9 cellular contexts compared by ENCODE assay signal in the genomic region with DNA sequence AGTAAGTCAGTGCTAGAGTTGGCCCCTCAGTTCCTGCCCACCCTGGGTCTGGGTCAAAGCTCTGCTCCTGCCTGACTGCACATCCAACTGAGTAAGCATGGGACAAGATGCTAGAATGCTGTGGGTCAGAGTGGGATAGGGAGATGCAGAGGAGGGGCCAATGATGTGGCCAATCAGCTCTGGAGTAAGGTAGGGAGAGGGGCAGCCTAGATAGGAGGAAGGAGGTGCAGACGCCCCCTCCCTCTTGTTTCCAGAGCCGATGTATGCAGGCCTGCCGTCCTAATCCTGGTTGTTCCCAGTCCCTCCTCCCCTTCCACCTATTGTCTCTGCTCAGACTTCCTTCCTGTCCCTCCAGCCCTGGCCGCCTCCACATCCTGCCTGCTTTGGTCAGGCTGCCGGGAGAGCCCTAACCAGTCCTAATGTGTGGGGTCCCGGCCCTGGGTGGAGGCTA. TPM values are rescaled to one million over a fixed set of nuclear protein-coding genes. Genes with fewer than 3 reads are reported as not detected.
DNase-seq lines count a peak whose midpoint lies in the region; ATAC-seq, FAIRE-seq and TF ChIP-seq lines count a peak whose summit lies in the region.
"Had no signal": no experiment of that assay in that cellular context is flagged by ENCODE, and none has a peak within 500 bp of the region (broad histone marks: within the 10 kb centered on the region; RNA-seq: fewer than 3 reads in every experiment).

No MANE protein-coding gene starts in this region.

- H3K4me3 Mint-ChIP-seq in CD14-positive monocyte (peak overlapping the region; percentile 76 to 93), Caco-2 (ENCODE audit: unreplicated experiment) (no peak overlapping the region)

- H3K27ac ChIP-seq in Peyer's patch (peak overlapping the region in 3 of 4 donors; percentile 65 to 83 (median 71)), endothelial cell of umbilical vein (ENCODE audit: insufficient read depth, low read depth, low read length) (peak overlapping the region; percentile 100), muscle layer of duodenum (ENCODE audit: low read length) (peak overlapping the region; percentile 85)

- H3K79me2 ChIP-seq in endothelial cell of umbilical vein (ENCODE audit: control insufficient read depth, insufficient read depth, low read length) = peaks cover 42% of the 10 kb centered on the region

- H3K36me3 Mint-ChIP-seq in CD14-positive monocyte (peaks cover 19 to 25% of the 10 kb centered on the region in 2 donors), Caco-2 (ENCODE audit: insufficient read depth, unreplicated experiment) (peaks cover 6% of the 10 kb centered on the region)

- CTCF ChIA-PET in endothelial cell of umbilical vein (lab: Charles Lee) = interaction anchor here (0.8 to 3.9 kb wide), 9 partner anchors 10 to 288 kb away, joined by 3 to 25 read pairs (median 6); a partner anchor contains a TSS
- CTCF ChIA-PET in Caco-2 (lab: Charles Lee) = no interaction called here

- no peak overlapping the region for H2AFZ ChIP-seq in endothelial cell of umbilical vein (ENCODE audit: low read depth, low read length)

- H4K20me1 ChIP-seq in endothelial cell of umbilical vein (replicated peaks; ENCODE audit: control insufficient read depth, extremely low read depth, insufficient read depth, low read length) = no peaks in the 10 kb centered on the region

- POLR2A ChIA-PET in endothelial cell of umbilical vein (lab: Charles Lee) = interaction anchor here (1.1 to 1.5 kb wide), 3 partner anchors 89 to 288 kb away, joined by 3 read pairs; a partner anchor contains a TSS
- POLR2A ChIA-PET in Caco-2 (lab: Charles Lee) = interaction anchor here (0.6 kb wide), 1 partner anchor 295 kb away, joined by 4 read pairs; no protein-coding TSS in a partner anchor

- intact Hi-C loops in CD14-positive monocyte (cut with micrococcal nuclease) = no loop called here
- intact Hi-C loops in endothelial cell of umbilical vein (cut with micrococcal nuclease) = loop anchor here (1.0 to 5.0 kb wide), 6 partner anchors 15 to 616 kb away; a partner anchor contains a TSS
- intact Hi-C loops in Caco-2 (cut with micrococcal nuclease; ENCODE audit: unreplicated experiment) = loop anchor here (1.0 kb wide), 1 partner anchor 15 kb away; no protein-coding TSS in a partner anchor

- H3K27ac Mint-ChIP-seq in CD14-positive monocyte = peak overlapping the region in 1 of 7 donors; percentile 80
- no peak overlapping the region for H3K27ac Mint-ChIP-seq in Caco-2 (ENCODE audit: unreplicated experiment)

- H3K9me3 ChIP-seq in Peyer's patch (no peaks in the 10 kb centered on the region), endothelial cell of umbilical vein (replicated peaks; ENCODE audit: control insufficient read depth, insufficient read depth, low read length) (no peaks in the 10 kb centered on the region), muscle layer of duodenum (ENCODE audit: control insufficient read depth in 1 of 2, low read length in 2 of 2) (no peaks in the 10 kb centered on the region), Caco-2 (no peaks in the 10 kb centered on the region)

- no peak for ATAC-seq in GM19397 (IDR thresholded peaks at IDR 0.05; ENCODE audit: unreplicated experiment)
- ATAC-seq in HG02970 (IDR thresholded peaks at IDR 0.05; ENCODE audit: low FRiP score, unreplicated experiment) = no peak

- H3K27me3 Mint-ChIP-seq in CD14-positive monocyte (ENCODE audit: low read depth in 3 of 3) = peaks cover 0 to 1% (median 0%) of the 10 kb centered on the region in 3 donors
- H3K27me3 Mint-ChIP-seq in Caco-2 (ENCODE audit: insufficient read depth, unreplicated experiment) = no peaks in the 10 kb centered on the region

- H3K4me3 ChIP-seq in Peyer's patch (no peak overlapping the region), endothelial cell of umbilical vein (replicated peaks in 1 of 3; ENCODE audit: insufficient read depth in 1 of 3, low read depth in 1 of 3, low read length in 3 of 3) (peak overlapping the region in 2 of 3 experiments; percentile 31 to 53), muscle layer of duodenum (ENCODE audit: low read depth in 1 of 2, low read length in 2 of 2) (peak overlapping the region in 1 of 2 donors; percentile 55), Caco-2 (ENCODE audit: low read depth, low read length) (no peak overlapping the region)
- H3K4me3 ChIP-seq: GM12878 had no signal

- H3K9me3 Mint-ChIP-seq in CD14-positive monocyte (peaks cover 0 to 2% (median 0%) of the 10 kb centered on the region in 7 donors), Caco-2 (ENCODE audit: unreplicated experiment) (no peaks in the 10 kb centered on the region)

- DNase-seq in CD14-positive monocyte (ENCODE audit: low spot score) (no peak), Peyer's patch (no peak), endothelial cell of umbilical vein (ENCODE audit: low read depth, low spot score) (peak; percentile 98), Caco-2 (no peak)
- DNase-seq in stimulated activated CD4-positive, alpha-beta T cell treated with anti-CD3 and anti-CD28 coated beads, Interleukin-4, amount 100 ng/mL, for 4 hours = no peak

- no peak for TF ChIP-seq POLR2A in Peyer's patch (IDR thresholded peaks at IDR 0.05)
- TF ChIP-seq POLR2A in endothelial cell of umbilical vein (IDR thresholded peaks at IDR 0.05; ENCODE audit: low read depth, low read length) = peak; percentile 99

- H3K36me3 ChIP-seq in Peyer's patch (no peaks in the 10 kb centered on the region), endothelial cell of umbilical vein (ENCODE audit: control insufficient read depth in 2 of 2, extremely low read depth in 1 of 2, insufficient read depth in 2 of 2, low read length in 2 of 2) (peaks cover 3 to 4% of the 10 kb centered on the region in 2 experiments), muscle layer of duodenum (ENCODE audit: control insufficient read depth in 1 of 2, insufficient read depth in 2 of 2, low read length in 2 of 2) (no peaks in the 10 kb centered on the region), Caco-2 (ENCODE audit: control insufficient read depth, insufficient read depth, low read length) (no peaks in the 10 kb centered on the region)

- H3K4me1 Mint-ChIP-seq in CD14-positive monocyte (peaks cover 56% of the 10 kb centered on the region), Caco-2 (ENCODE audit: low read depth, unreplicated experiment) (peaks cover 13% of the 10 kb centered on the region)

- dilution Hi-C loops in endothelial cell of umbilical vein (cut with MboI; ENCODE audit: extremely low pct_ligation_motif_present, low sequenced_read_pairs) = no loop called here

- FAIRE-seq in endothelial cell of umbilical vein (lab: Jason Lieb, UNC) = peak; percentile 100
- FAIRE-seq: GM12878 had no signal

- TF ChIP-seq CTCF in CD14-positive monocyte (IDR thresholded peaks at IDR 0.05) = no peak
- TF ChIP-seq CTCF in Peyer's patch (IDR thresholded peaks at IDR 0.05) = no peak
- no peak for TF ChIP-seq CTCF in endothelial cell of umbilical vein (IDR thresholded peaks at IDR 0.05; ENCODE audit: extremely low read depth in 1 of 2, insufficient read depth in 1 of 2, low read depth in 1 of 2, low read length in 2 of 2)
- TF ChIP-seq CTCF in Caco-2 (IDR thresholded peaks at IDR 0.05; ENCODE audit: insufficient read depth in 1 of 2, low read depth in 1 of 2, low read length in 1 of 2, severe bottlenecking in 1 of 2, unreplicated experiment in 1 of 2) = no peak

- H3K27me3 ChIP-seq in Peyer's patch (no peaks in the 10 kb centered on the region), endothelial cell of umbilical vein (ENCODE audit: control insufficient read depth in 2 of 2, insufficient read depth in 2 of 2, low read length in 2 of 2) (no peaks in the 10 kb centered on the region), muscle layer of duodenum (ENCODE audit: low read depth, low read length) (no peaks in the 10 kb centered on the region), Caco-2 (replicated peaks; ENCODE audit: control insufficient read depth, insufficient read depth, low read length) (no peaks in the 10 kb centered on the region)

- no TSS peak for BruUV-seq in endothelial cell of umbilical vein (replicated peaks; lab: Mats Ljungman, UMichigan)
- no TSS peak for BruUV-seq in Caco-2 (replicated peaks; lab: Mats Ljungman, UMichigan)

- H3K4me2 ChIP-seq in endothelial cell of umbilical vein (ENCODE audit: insufficient read depth, low read length) = peak overlapping the region; percentile 81

- H3K9me1 ChIP-seq in endothelial cell of umbilical vein (replicated peaks; ENCODE audit: control insufficient read depth, extremely low read depth, insufficient read depth, low read length) = no peaks in the 10 kb centered on the region

- peak overlapping the region; percentile 99 for H3K9ac ChIP-seq in endothelial cell of umbilical vein (replicated peaks; ENCODE audit: extremely low read depth, insufficient read depth, low read length)

- H3K4me1 ChIP-seq in Peyer's patch (peaks cover 0 to 20% (median 0%) of the 10 kb centered on the region in 4 donors), endothelial cell of umbilical vein (ENCODE audit: control insufficient read depth, extremely low read depth, insufficient read depth, low read length) (peaks cover 69% of the 10 kb centered on the region), muscle layer of duodenum (ENCODE audit: control insufficient read depth in 1 of 2, insufficient read depth in 2 of 2, low read length in 2 of 2) (peaks cover 3 to 12% of the 10 kb centered on the region in 2 donors), Caco-2 (peaks cover 15% of the 10 kb centered on the region)

RNA-seq across cellular contexts. Expression of a gene that starts 1.3 kb away (rescaled TPM):
- polyA plus RNA-seq in CD14-positive monocyte (1 to 10 TPM; 1.2 to 2.2 TPM), endothelial cell of umbilical vein (60.6 and 62.1 TPM in 2 replicates)
- total RNA-seq in Peyer's patch (10 to 100 TPM in 2 of 4 donors, 1 to 10 TPM in 2; 1.1 to 13.2 (median 9.7) TPM), endothelial cell of umbilical vein (136 and 142 TPM in 2 replicates), Caco-2 (2022) (6.3 and 7.5 TPM in 2 replicates)
- 58.7 and 63.2 TPM in 2 replicates for polyA plus RNA-seq in endothelial cell of umbilical vein (2011; cell fraction: cytosol; rRNA removed)
- polyA plus RNA-seq in endothelial cell of umbilical vein (2011; cell fraction: nucleus; rRNA removed) = 270 and 334 TPM in 2 replicates
- 91.3 and 94.0 TPM in 2 replicates for polyA plus RNA-seq in endothelial cell of umbilical vein (2012)
- 100 and 107 TPM in 2 replicates for polyA minus RNA-seq in endothelial cell of umbilical vein
- polyA minus RNA-seq in endothelial cell of umbilical vein (2011; cell fraction: cytosol; rRNA and poly(A)+ RNA removed) = 3.4 TPM
- polyA minus RNA-seq in endothelial cell of umbilical vein (2011; cell fraction: nucleus; rRNA and poly(A)+ RNA removed) = 105 and 115 TPM in 2 replicates

RNA-seq across cellular contexts. Expression of a gene that starts 29.6 kb away (rescaled TPM):
- polyA plus RNA-seq in CD14-positive monocyte (1 to 10 TPM; 3.0 to 3.4 TPM), endothelial cell of umbilical vein (34.8 and 35.1 TPM in 2 replicates)
- total RNA-seq in Peyer's patch (100 to 1,000 TPM in 1 of 4 donors, 10 to 100 TPM in 3; 19.8 to 116 (median 45.7) TPM), endothelial cell of umbilical vein (37.0 and 37.1 TPM in 2 replicates), Caco-2 (2022) (25.0 and 26.8 TPM in 2 replicates)
- polyA plus RNA-seq in endothelial cell of umbilical vein (2011; cell fraction: cytosol; rRNA removed) = 11.9 and 19.6 TPM in 2 replicates
- polyA plus RNA-seq in endothelial cell of umbilical vein (2011; cell fraction: nucleus; rRNA removed) = 319 and 330 TPM in 2 replicates
- polyA plus RNA-seq in endothelial cell of umbilical vein (2012) = 26.0 and 32.5 TPM in 2 replicates
- polyA minus RNA-seq in endothelial cell of umbilical vein = 27.4 and 30.0 TPM in 2 replicates
- 1.6 TPM for polyA minus RNA-seq in endothelial cell of umbilical vein (2011; cell fraction: cytosol; rRNA and poly(A)+ RNA removed)
- polyA minus RNA-seq in endothelial cell of umbilical vein (2011; cell fraction: nucleus; rRNA and poly(A)+ RNA removed) = 49.2 and 52.4 TPM in 2 replicates

RNA-seq across cellular contexts. Expression of a gene that starts 44.0 kb away (rescaled TPM):
- polyA plus RNA-seq in CD14-positive monocyte (1 to 10 TPM; 1.0 to 1.3 TPM), endothelial cell of umbilical vein (3.4 and 4.8 TPM in 2 replicates)
- total RNA-seq in Peyer's patch (10 to 100 TPM in 3 of 4 donors, 1 to 10 TPM in 1; 8.0 to 13.2 (median 10.6) TPM), endothelial cell of umbilical vein (3.1 and 3.6 TPM in 2 replicates), Caco-2 (2022) (8.7 and 13.6 TPM in 2 replicates)
- polyA plus RNA-seq in endothelial cell of umbilical vein (2011; cell fraction: cytosol; rRNA removed) = 2.7 and 3.4 TPM in 2 replicates
- 14.0 and 16.1 TPM in 2 replicates for polyA plus RNA-seq in endothelial cell of umbilical vein (2011; cell fraction: nucleus; rRNA removed)
- 1.5 and 2.3 TPM in 2 replicates for polyA plus RNA-seq in endothelial cell of umbilical vein (2012)
- polyA minus RNA-seq in endothelial cell of umbilical vein = 0.70 and 1.2 TPM in 2 replicates
- polyA minus RNA-seq in endothelial cell of umbilical vein (2011; cell fraction: cytosol; rRNA and poly(A)+ RNA removed) = 0.51 TPM
- polyA minus RNA-seq in endothelial cell of umbilical vein (2011; cell fraction: nucleus; rRNA and poly(A)+ RNA removed) = 1.0 and 2.7 TPM in 2 replicates

RNA-seq across cellular contexts. Expression of a gene that starts 44.1 kb away (rescaled TPM):
- polyA plus RNA-seq in CD14-positive monocyte (10 to 100 TPM; 80.5 to 82.3 TPM), endothelial cell of umbilical vein (74.7 and 75.5 TPM in 2 replicates)
- total RNA-seq in Peyer's patch (10 to 100 TPM; 31.2 to 55.6 (median 47.9) TPM), endothelial cell of umbilical vein (58.5 and 60.2 TPM in 2 replicates), Caco-2 (2022) (73.0 and 74.5 TPM in 2 replicates)
- 64.0 and 66.6 TPM in 2 replicates for polyA plus RNA-seq in endothelial cell of umbilical vein (2011; cell fraction: cytosol; rRNA removed)
- 164 and 169 TPM in 2 replicates for polyA plus RNA-seq in endothelial cell of umbilical vein (2011; cell fraction: nucleus; rRNA removed)
- polyA plus RNA-seq in endothelial cell of umbilical vein (2012) = 28.3 and 43.8 TPM in 2 replicates
- 83.2 and 85.6 TPM in 2 replicates for polyA minus RNA-seq in endothelial cell of umbilical vein
- 32.5 TPM for polyA minus RNA-seq in endothelial cell of umbilical vein (2011; cell fraction: cytosol; rRNA and poly(A)+ RNA removed)
- polyA minus RNA-seq in endothelial cell of umbilical vein (2011; cell fraction: nucleus; rRNA and poly(A)+ RNA removed) = 40.8 and 58.4 TPM in 2 replicates

Comparison
In these comparisons a context has a peak if more than half of its experiments do, and no peak if none do; other contexts are left out.
1. H3K4me3 ChIP-seq: peak in endothelial cell of umbilical vein (2 of 3); none in Peyer's patch (0 of 4) and Caco-2 (single experiment).
2. intact Hi-C loops: an anchor here in endothelial cell of umbilical vein (1.0 to 5.0 kb wide) and Caco-2 (1.0 kb wide); none called in CD14-positive monocyte.
3. Peak in every context shown above with its lines, with median percentiles within 50 percentile points of each other: H3K27ac ChIP-seq.